In genomic region chr1:167121375-167122120, GRCh38 we compare ENCODE assay signal across 8 cellular contexts. TPM values are rescaled to one million over a fixed set of nuclear protein-coding genes. Genes with fewer than 3 reads are reported as not detected.
DNase-seq lines count a peak whose midpoint lies in the region; ATAC-seq and TF ChIP-seq lines count a peak whose summit lies in the region.

No MANE protein-coding gene starts in this region.

- no peaks in the 10 kb centered on the region for H3K36me3 ChIP-seq in breast epithelium

- ATAC-seq in HG02763 (IDR thresholded peaks at IDR 0.05; ENCODE audit: unreplicated experiment) (no peak), GM18870 (IDR thresholded peaks at IDR 0.05; ENCODE audit: unreplicated experiment) (no peak)

- DNase-seq in G401 (ENCODE audit: low spot score) (peak; percentile 87), SW480 (ENCODE audit: low spot score) (peak; percentile 70), breast epithelium (ENCODE audit: low spot score in 2 of 2) (peak in 1 of 2 donors; percentile 58), iris pigment epithelial cell (ENCODE audit: low read depth) (peak; percentile 15), GM19238 (ENCODE audit: insufficient read length, low spot score) (no peak)
- peak; percentile 19 for DNase-seq in stimulated activated CD4-positive, alpha-beta T cell treated with anti-CD3 and anti-CD28 coated beads, Interleukin-1b, Interleukin-23, amount 100 ng/mL, for 48 hours

- peaks cover 0 to 8% of the 10 kb centered on the region in 2 donors for H3K27me3 ChIP-seq in breast epithelium

- in situ Hi-C loops in G401 (cut with HindIII; ENCODE audit: low sequenced_read_pairs): no loop called here

- no peak for TF ChIP-seq CTCF in breast epithelium (IDR thresholded peaks at IDR 0.05)

- no peaks in the 10 kb centered on the region for H3K9me3 ChIP-seq in breast epithelium

- H3K4me1 ChIP-seq in breast epithelium: no peaks in the 10 kb centered on the region

- H3K27ac ChIP-seq in breast epithelium: no peak overlapping the region

- intact Hi-C loops in breast epithelium (cut with DNase I; ENCODE audit: low total_unique reads): no loop called here

- no peak for TF ChIP-seq POLR2A in breast epithelium (IDR thresholded peaks at IDR 0.05)

- peak overlapping the region; percentile 33 to 62 (median 45) for H3K4me3 ChIP-seq in breast epithelium

RNA-seq across cellular contexts. Expression of gene STYXL2, which starts 27.7 kb away (rescaled TPM):
- 0.10 and 0.68 TPM in 2 replicates for total RNA-seq in G401 (2014; rRNA removed; shearing (Covaris generic))
- total RNA-seq in breast epithelium: under 1 TPM in 2 of 3 donors, not detected in 1; 0.16 to 0.33 TPM

RNA-seq across cellular contexts. Expression of gene GPA33, which starts 31.4 kb away (rescaled TPM):
- total RNA-seq in G401 (2014; rRNA removed; shearing (Covaris generic)): 0.12 and 1.1 TPM in 2 replicates
- 1 to 10 TPM in 1 of 3 donors, under 1 TPM in 2; 0.15 to 3.6 (median 0.16) TPM for total RNA-seq in breast epithelium
